Comparison of ENCODE assay signal across 8 cellular contexts in the genomic region with DNA sequence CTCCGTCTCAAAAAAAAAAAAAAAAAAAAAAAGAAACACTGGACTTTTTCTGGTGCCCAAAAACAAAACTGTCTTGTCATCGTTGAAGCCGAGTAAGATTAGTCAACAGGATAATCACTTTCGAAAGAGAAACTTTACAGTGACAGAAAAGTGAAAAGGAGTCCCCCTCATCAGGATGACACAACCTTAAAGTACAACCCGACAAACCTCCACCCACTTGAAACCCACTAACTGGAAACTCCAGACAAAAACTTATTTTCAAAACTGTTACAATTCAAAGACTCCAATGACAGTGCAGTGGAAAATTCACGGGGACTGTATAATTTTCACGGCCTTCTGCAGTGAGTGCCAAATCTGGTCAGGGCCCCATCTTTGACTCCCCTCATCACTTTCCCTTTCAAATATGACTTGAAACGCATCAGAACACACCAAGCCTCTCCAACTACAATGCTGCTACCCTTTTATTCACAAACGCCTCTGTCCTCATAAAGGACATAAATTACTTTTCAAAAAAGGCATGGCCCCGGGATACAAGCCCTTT. TPM values are rescaled to one million over a fixed set of nuclear protein-coding genes. Genes with fewer than 3 reads are reported as not detected.
DNase-seq lines count a peak whose midpoint lies in the region; ATAC-seq and TF ChIP-seq lines count a peak whose summit lies in the region.

No MANE protein-coding gene starts in this region.

- H3K9me3 ChIP-seq in Panc1 (ENCODE audit: control insufficient read depth, insufficient read depth, low read depth, low read length) (no peaks in the 10 kb centered on the region), liver (ENCODE audit: control insufficient read depth in 4 of 4, low read length in 3 of 4) (no peaks in the 10 kb centered on the region)

- intact Hi-C loops in Panc1 (cut with micrococcal nuclease; ENCODE audit: unreplicated experiment) = no loop called here

- H3K9ac ChIP-seq in liver (ENCODE audit: low read depth in 1 of 2, low read length in 2 of 2) = peak overlapping the region; percentile 79 to 89

- H3K4me3 ChIP-seq in Panc1 (ENCODE audit: low read depth in 2 of 2, low read length in 2 of 2) (peak overlapping the region; percentile 74 to 98), astrocyte of the cerebellum (ENCODE audit: low read depth, low read length) (peak overlapping the region; percentile 89), liver (ENCODE audit: low read depth in 1 of 3, low read length in 3 of 3) (peak overlapping the region; percentile 57 to 91 (median 91))

- CTCF ChIA-PET in Panc1 (lab: Charles Lee) = interaction anchor here (0.7 kb wide), 1 partner anchor 11 kb away, joined by 3 read pairs; no protein-coding TSS in a partner anchor

- TSS peak; percentile 93 for BruUV-seq in Panc1 (replicated peaks; lab: Mats Ljungman, UMichigan)

- no peak for TF ChIP-seq CTCF in Panc1 (IDR thresholded peaks at IDR 0.05)
- TF ChIP-seq CTCF in astrocyte of the cerebellum (IDR thresholded peaks at IDR 0.05; ENCODE audit: low read depth, low read length, missing control alignments) = no peak
- no peak for TF ChIP-seq CTCF in liver (IDR thresholded peaks at IDR 0.05; ENCODE audit: low read depth, low read length, missing input control)

- 6% methylated on average over 9 of the region's 10 CpGs for WGBS in liver

- DNase-seq in Panc1 (ENCODE audit: low read depth, low spot score) (no peak), astrocyte of the cerebellum (ENCODE audit: low read depth) (no peak), mucosa of gallbladder (ENCODE audit: low spot score) (no peak), occipital lobe (lab: John Stamatoyannopoulos, UW) (no peak)
- DNase-seq in stimulated activated CD8-positive, alpha-beta memory T cell treated with anti-CD3 and anti-CD28 coated beads, Interleukin-15, amount 100 ng/mL, for 48 hours (ENCODE audit: low read depth in 2 of 2) = peak; percentile 35 to 44

- POLR2A ChIA-PET in Panc1 (lab: Charles Lee) = interaction anchor here (0.7 kb wide), 1 partner anchor 70 kb away, joined by 3 read pairs; no protein-coding TSS in a partner anchor

- H3K27me3 ChIP-seq in Panc1 (ENCODE audit: control insufficient read depth, insufficient read depth, low read length) (no peaks in the 10 kb centered on the region), liver (ENCODE audit: control insufficient read depth in 4 of 4, insufficient read depth in 4 of 4, low read length in 3 of 4) (no peaks in the 10 kb centered on the region)

- in situ Hi-C loops in Panc1 (cut with HindIII; ENCODE audit: low pct_unique_long_range_greater_than_20kb, low sequenced_read_pairs) (no loop called here), astrocyte of the cerebellum (cut with HindIII; ENCODE audit: low sequenced_read_pairs) (no loop called here)

- H3K4me1 ChIP-seq in Panc1 (ENCODE audit: control insufficient read depth, insufficient read depth, low read length) (peaks cover 33% of the 10 kb centered on the region), liver (ENCODE audit: control insufficient read depth in 4 of 4, insufficient read depth in 4 of 4, low read length in 3 of 4) (peaks cover 0 to 11% (median under 1%) of the 10 kb centered on the region in 4 donors)

- ATAC-seq in GM18508 (IDR thresholded peaks at IDR 0.05; ENCODE audit: insufficient read depth, unreplicated experiment) = peak; percentile 69
- peak; percentile 66 for ATAC-seq in HG02852 (IDR thresholded peaks at IDR 0.05; ENCODE audit: unreplicated experiment)
- ATAC-seq in Panc1 = peak; percentile 3

- TF ChIP-seq RAD21 in liver (IDR thresholded peaks at IDR 0.05) = no peak

- H3K27ac ChIP-seq in Panc1 (ENCODE audit: low read length) = peak overlapping the region; percentile 92
- H3K27ac ChIP-seq in liver (ENCODE audit: low read depth in 1 of 2, low read length in 2 of 2) = peak overlapping the region; percentile 94 to 95

- H3K36me3 ChIP-seq in Panc1 (ENCODE audit: control insufficient read depth, insufficient read depth, low read length) (no peaks in the 10 kb centered on the region), liver (ENCODE audit: control insufficient read depth in 4 of 4, insufficient read depth in 3 of 4, low read depth in 1 of 4, low read length in 3 of 4) (no peaks in the 10 kb centered on the region)

TF ChIP-seq in liver, 16 proteins besides CTCF, POLR2A, EP300 and RAD21:
- TF ChIP-seq, protein P1, sequence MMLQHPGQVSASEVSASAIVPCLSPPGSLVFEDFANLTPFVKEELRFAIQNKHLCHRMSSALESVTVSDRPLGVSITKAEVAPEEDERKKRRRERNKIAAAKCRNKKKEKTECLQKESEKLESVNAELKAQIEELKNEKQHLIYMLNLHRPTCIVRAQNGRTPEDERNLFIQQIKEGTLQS (IDR thresholded peaks at IDR 0.05) = no peak
- peak in 1 of 2 donors; percentile 22 for TF ChIP-seq JUND (IDR thresholded peaks at IDR 0.05)

RNA-seq across cellular contexts. Expression of a gene that starts 1.2 kb away (rescaled TPM):
- 136 TPM for total RNA-seq in Panc1 (2021; ENCODE audit: unreplicated experiment)
- polyA plus RNA-seq in Panc1 (2012; ENCODE audit: insufficient read length) = 117 TPM
- 10 to 100 TPM; 23.9 to 45.8 TPM for total RNA-seq in liver
- 10 to 100 TPM in 1 of 2 donors, 1 to 10 TPM in 1; 7.9 to 12.5 TPM for polyA plus RNA-seq in liver
- total RNA-seq in mucosa of gallbladder = 54.0 TPM
- total RNA-seq in occipital lobe = 137 TPM

RNA-seq across cellular contexts. Expression of a gene that starts 50.5 kb away (rescaled TPM):
- total RNA-seq in Panc1 (2021; ENCODE audit: unreplicated experiment) (126 TPM), liver (10 to 100 TPM; 31.3 to 52.0 TPM), mucosa of gallbladder (47.7 TPM), occipital lobe (74.1 TPM)
- 50.2 TPM for polyA plus RNA-seq in Panc1 (2012; ENCODE audit: insufficient read length)
- 10 to 100 TPM; 11.8 to 15.3 TPM for polyA plus RNA-seq in liver

Comparison
In these comparisons a context has a peak if more than half of its experiments do, and no peak if none do; other contexts are left out.
1. ATAC-seq: peak in every context shown above with its lines; median percentile 69 in GM18508; 66 in HG02852; 3 in Panc1.
2. DNase-seq: peak in stimulated activated CD8-positive, alpha-beta memory T cell treated with anti-CD3 and anti-CD28 coated beads, Interleukin-15, amount 100 ng/mL, for 48 hours (2 of 2); none in Panc1 (single experiment), astrocyte of the cerebellum (single experiment), mucosa of gallbladder (single experiment) and occipital lobe (single experiment).
3. Peak in every context shown above with its lines, with median percentiles within 50 percentile points of each other: H3K4me3 ChIP-seq.